In genomic region chr13:110340812-110341444, GRCh38 we compare ENCODE assay signal across 2 cellular contexts.
A peak's percentile ranks its signal among the peaks of the same experiment; 100 is the strongest.
TF ChIP-seq lines count a peak whose summit lies in the region.

No MANE protein-coding gene starts in this region.

TF ChIP-seq in liver, 16 proteins besides CTCF, POLR2A, EP300 and RAD21:
- TF ChIP-seq GABPA (IDR thresholded peaks at IDR 0.05 in 1 of 2, conservative IDR thresholded peaks at IDR 0.05 in 1 of 2) (peak; percentile 47 to 69), SP1 (IDR thresholded peaks at IDR 0.05) (peak; percentile 11), RXRA (IDR thresholded peaks at IDR 0.05) (peak; percentile 31 to 35), REST (IDR thresholded peaks at IDR 0.05) (no peak), NR2F2 (IDR thresholded peaks at IDR 0.05) (peak; percentile 60)

TF ChIP-seq in HepG2, 621 proteins besides CTCF, POLR2A, EP300 and RAD21:
- TF ChIP-seq HIC2 (CRISPR knock-in tag; IDR thresholded peaks at IDR 0.05; ENCODE audit: low read depth) = no peak
- no peak for TF ChIP-seq ZNF234 (CRISPR knock-in tag; conservative IDR thresholded peaks at IDR 0.05)
- TF ChIP-seq ZEB1 (IDR thresholded peaks at IDR 0.05; ENCODE audit: insufficient replicate concordance, low read depth) = no peak
- no peak for TF ChIP-seq PBX3 (CRISPR knock-in tag; IDR thresholded peaks at IDR 0.05; ENCODE audit: borderline replicate concordance)
- no peak for TF ChIP-seq ZFP41 (CRISPR knock-in tag; IDR thresholded peaks at IDR 0.05; ENCODE audit: borderline replicate concordance)
- TF ChIP-seq ZFY (CRISPR knock-in tag; IDR thresholded peaks at IDR 0.05) = no peak
- no peak for TF ChIP-seq ARHGAP35 (CRISPR knock-in tag; IDR thresholded peaks at IDR 0.05; ENCODE audit: borderline replicate concordance)
- no peak for TF ChIP-seq KIAA2018 (CRISPR knock-in tag; IDR thresholded peaks at IDR 0.05; ENCODE audit: borderline replicate concordance)
- TF ChIP-seq TERF1 (CRISPR knock-in tag; IDR thresholded peaks at IDR 0.05) = no peak
- TF ChIP-seq ZNF660 (CRISPR knock-in tag; IDR thresholded peaks at IDR 0.05; ENCODE audit: borderline replicate concordance, low read depth) = no peak
- TF ChIP-seq ZNF564 (CRISPR knock-in tag; IDR thresholded peaks at IDR 0.05) = no peak
- no peak for TF ChIP-seq MAF1 (CRISPR knock-in tag; IDR thresholded peaks at IDR 0.05; ENCODE audit: borderline replicate concordance)
- TF ChIP-seq MATR3 (CRISPR knock-in tag; IDR thresholded peaks at IDR 0.05) = no peak
- no peak for TF ChIP-seq CERS6 (CRISPR knock-in tag; IDR thresholded peaks at IDR 0.05)
- TF ChIP-seq RARG (CRISPR knock-in tag; IDR thresholded peaks at IDR 0.05; ENCODE audit: low read depth) = no peak
- no peak for TF ChIP-seq CBX1 (IDR thresholded peaks at IDR 0.05; ENCODE audit: low read depth)
TF ChIP-seq in HepG2: peak in this region for 0.
